ENCODE assay signal across 2 cellular contexts in the genomic region with DNA sequence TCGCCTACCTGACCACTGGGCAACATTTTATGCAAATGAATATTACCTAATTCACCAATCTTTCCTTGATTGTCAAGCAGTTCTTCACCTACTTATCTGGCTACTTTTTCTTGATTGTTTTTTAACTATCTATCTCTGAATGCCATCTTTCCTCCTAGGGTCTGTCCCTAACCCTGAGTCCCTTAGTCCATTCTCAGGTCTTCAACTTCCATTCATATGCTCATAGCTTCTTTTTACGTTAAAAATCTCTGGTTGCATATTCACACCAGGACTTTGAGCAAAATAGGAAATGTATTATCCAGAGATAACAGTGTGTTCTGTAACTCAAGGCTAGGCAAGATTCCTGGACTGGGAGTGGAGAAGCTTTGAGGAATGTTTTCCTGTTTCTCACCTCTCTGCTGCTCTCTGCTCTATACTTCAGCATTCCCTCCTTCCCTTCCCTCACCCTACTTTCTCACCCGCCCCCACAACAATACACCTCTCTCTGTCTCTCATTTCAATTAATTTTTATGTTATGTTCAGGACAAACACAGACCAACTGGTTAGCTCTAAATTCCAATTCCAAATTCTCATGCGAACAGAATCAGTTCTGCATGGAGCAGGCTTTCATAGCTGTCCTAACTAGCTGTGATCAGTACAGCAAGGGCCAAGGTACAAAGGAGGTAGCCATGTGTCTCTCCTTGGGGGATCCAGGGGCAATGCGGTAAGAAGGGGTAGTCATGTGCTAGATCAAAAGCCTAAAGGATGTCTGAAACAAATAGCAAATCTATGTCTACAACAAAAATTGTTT.
TF ChIP-seq lines count a peak whose summit lies in the region.

No MANE protein-coding gene starts in this region.

TF ChIP-seq in GM23338, 12 proteins besides CTCF, POLR2A, EP300 and RAD21 (continues in another document):
- no peak for TF ChIP-seq ZNF331 (CRISPR knock-in tag; IDR thresholded peaks at IDR 0.05; ENCODE audit: low read depth)
- no peak for TF ChIP-seq EZH2 (IDR thresholded peaks at IDR 0.05; ENCODE audit: low read depth, unreplicated experiment)
- TF ChIP-seq NANOG (IDR thresholded peaks at IDR 0.05; ENCODE audit: borderline replicate concordance), result peak; percentile 80
- TF ChIP-seq, protein P1, sequence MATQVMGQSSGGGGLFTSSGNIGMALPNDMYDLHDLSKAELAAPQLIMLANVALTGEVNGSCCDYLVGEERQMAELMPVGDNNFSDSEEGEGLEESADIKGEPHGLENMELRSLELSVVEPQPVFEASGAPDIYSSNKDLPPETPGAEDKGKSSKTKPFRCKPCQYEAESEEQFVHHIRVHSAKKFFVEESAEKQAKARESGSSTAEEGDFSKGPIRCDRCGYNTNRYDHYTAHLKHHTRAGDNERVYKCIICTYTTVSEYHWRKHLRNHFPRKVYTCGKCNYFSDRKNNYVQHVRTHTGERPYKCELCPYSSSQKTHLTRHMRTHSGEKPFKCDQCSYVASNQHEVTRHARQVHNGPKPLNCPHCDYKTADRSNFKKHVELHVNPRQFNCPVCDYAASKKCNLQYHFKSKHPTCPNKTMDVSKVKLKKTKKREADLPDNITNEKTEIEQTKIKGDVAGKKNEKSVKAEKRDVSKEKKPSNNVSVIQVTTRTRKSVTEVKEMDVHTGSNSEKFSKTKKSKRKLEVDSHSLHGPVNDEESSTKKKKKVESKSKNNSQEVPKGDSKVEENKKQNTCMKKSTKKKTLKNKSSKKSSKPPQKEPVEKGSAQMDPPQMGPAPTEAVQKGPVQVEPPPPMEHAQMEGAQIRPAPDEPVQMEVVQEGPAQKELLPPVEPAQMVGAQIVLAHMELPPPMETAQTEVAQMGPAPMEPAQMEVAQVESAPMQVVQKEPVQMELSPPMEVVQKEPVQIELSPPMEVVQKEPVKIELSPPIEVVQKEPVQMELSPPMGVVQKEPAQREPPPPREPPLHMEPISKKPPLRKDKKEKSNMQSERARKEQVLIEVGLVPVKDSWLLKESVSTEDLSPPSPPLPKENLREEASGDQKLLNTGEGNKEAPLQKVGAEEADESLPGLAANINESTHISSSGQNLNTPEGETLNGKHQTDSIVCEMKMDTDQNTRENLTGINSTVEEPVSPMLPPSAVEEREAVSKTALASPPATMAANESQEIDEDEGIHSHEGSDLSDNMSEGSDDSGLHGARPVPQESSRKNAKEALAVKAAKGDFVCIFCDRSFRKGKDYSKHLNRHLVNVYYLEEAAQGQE (IDR thresholded peaks at IDR 0.05; ENCODE audit: unreplicated experiment), result no peak
- TF ChIP-seq, protein P2, sequence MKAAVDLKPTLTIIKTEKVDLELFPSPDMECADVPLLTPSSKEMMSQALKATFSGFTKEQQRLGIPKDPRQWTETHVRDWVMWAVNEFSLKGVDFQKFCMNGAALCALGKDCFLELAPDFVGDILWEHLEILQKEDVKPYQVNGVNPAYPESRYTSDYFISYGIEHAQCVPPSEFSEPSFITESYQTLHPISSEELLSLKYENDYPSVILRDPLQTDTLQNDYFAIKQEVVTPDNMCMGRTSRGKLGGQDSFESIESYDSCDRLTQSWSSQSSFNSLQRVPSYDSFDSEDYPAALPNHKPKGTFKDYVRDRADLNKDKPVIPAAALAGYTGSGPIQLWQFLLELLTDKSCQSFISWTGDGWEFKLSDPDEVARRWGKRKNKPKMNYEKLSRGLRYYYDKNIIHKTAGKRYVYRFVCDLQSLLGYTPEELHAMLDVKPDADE (IDR thresholded peaks at IDR 0.05), result no peak
- peak; percentile 58 for TF ChIP-seq POLR2AphosphoS5 (IDR thresholded peaks at IDR 0.05; ENCODE audit: low read depth)
- no peak for TF ChIP-seq ZNF114 (CRISPR knock-in tag; IDR thresholded peaks at IDR 0.05)

TF ChIP-seq in H1, 55 proteins besides CTCF, POLR2A, EP300 and RAD21:
- TF ChIP-seq, protein P3, sequence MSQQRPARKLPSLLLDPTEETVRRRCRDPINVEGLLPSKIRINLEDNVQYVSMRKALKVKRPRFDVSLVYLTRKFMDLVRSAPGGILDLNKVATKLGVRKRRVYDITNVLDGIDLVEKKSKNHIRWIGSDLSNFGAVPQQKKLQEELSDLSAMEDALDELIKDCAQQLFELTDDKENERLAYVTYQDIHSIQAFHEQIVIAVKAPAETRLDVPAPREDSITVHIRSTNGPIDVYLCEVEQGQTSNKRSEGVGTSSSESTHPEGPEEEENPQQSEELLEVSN (IDR thresholded peaks at IDR 0.05), result peak; percentile 25; the same call in 1 of the 2 replicates
- TF ChIP-seq, protein P4, sequence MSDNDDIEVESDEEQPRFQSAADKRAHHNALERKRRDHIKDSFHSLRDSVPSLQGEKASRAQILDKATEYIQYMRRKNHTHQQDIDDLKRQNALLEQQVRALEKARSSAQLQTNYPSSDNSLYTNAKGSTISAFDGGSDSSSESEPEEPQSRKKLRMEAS (IDR thresholded peaks at IDR 0.05), result peak; percentile 74
- no peak for TF ChIP-seq JUND (IDR thresholded peaks at IDR 0.05; ENCODE audit: low read length)
- TF ChIP-seq TBP (IDR thresholded peaks at IDR 0.05; ENCODE audit: low read depth, low read length), result no peak
- TF ChIP-seq GABPA (IDR thresholded peaks at IDR 0.05; ENCODE audit: borderline replicate concordance, insufficient read depth, low read length), result no peak
- no peak for TF ChIP-seq RXRA (IDR thresholded peaks at IDR 0.05; ENCODE audit: insufficient read depth, low read depth, low read length)
- TF ChIP-seq RFX5 (IDR thresholded peaks at IDR 0.05; ENCODE audit: borderline replicate concordance, low read depth, low read length), result no peak
- no peak for TF ChIP-seq ASH2L (IDR thresholded peaks at IDR 0.05; ENCODE audit: low read length)
- no peak for TF ChIP-seq BCL11A (IDR thresholded peaks at IDR 0.05; ENCODE audit: low read depth in 2 of 2, low read length in 2 of 2)
- TF ChIP-seq MAFK (IDR thresholded peaks at IDR 0.05; ENCODE audit: low read depth, low read length), result no peak
- no peak for TF ChIP-seq KDM5A (IDR thresholded peaks at IDR 0.05; ENCODE audit: low read length)
- TF ChIP-seq CEBPB (IDR thresholded peaks at IDR 0.05; ENCODE audit: low read depth, low read length), result no peak
- TF ChIP-seq TCF12 (IDR thresholded peaks at IDR 0.05; ENCODE audit: low read depth, low read length), result no peak
- TF ChIP-seq CTBP2 (IDR thresholded peaks at IDR 0.05; ENCODE audit: borderline replicate concordance, insufficient read depth, insufficient read length, low read length), result no peak
